13 cellular contexts compared by ENCODE assay signal in the genomic region with DNA sequence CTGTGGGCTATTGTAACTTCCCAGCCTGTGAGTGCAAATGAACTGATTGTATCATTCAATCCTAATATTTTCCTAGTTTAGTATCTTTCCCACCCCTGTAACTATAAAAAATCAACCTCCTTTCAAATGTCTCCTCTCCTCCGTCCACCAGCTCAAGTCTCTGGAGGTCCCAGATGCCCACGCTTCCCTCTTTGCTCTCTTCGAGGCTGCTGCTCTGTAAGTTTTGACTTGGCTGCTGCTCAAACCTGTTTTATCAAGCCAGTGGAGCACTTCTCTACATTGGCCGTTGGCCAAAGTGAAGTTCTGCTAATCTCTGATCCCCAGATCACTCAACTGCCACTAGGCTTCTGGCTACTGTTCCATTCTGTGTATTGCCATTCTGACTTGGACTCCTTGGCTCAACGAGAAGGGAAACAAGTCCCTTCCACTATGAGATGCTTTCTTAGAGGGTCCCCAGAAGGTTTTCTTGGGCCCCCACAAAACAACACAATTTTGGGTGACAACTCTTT.
DNase-seq lines count a peak whose midpoint lies in the region; ATAC-seq and TF ChIP-seq lines count a peak whose summit lies in the region.
"Had no signal": no experiment of that assay in that cellular context is flagged by ENCODE, and none has a peak within 500 bp of the region (broad histone marks: within the 10 kb centered on the region; RNA-seq: fewer than 3 reads in every experiment).

No MANE protein-coding gene starts in this region.

- H3K27ac ChIP-seq in cardiac muscle cell (peak overlapping the region; percentile 8), right atrium auricular region (no peak overlapping the region), brain microvascular endothelial cell (no peak overlapping the region), aorta (ENCODE audit: low read depth in 1 of 2, low read length in 2 of 2) (no peak overlapping the region)
- H3K27ac ChIP-seq: BLaER1 treated with 17β-estradiol and CSF1 and Interleukin-3, amounts not matched to agents 10 nM and 100 nM; pancreas; Peyer's patch had no signal

- H3K27me3 ChIP-seq in cardiac muscle cell (no peaks in the 10 kb centered on the region), right atrium auricular region (no peaks in the 10 kb centered on the region), brain microvascular endothelial cell (replicated peaks) (no peaks in the 10 kb centered on the region), aorta (ENCODE audit: control insufficient read depth in 1 of 2, insufficient read depth in 2 of 2, low read length in 1 of 2) (no peaks in the 10 kb centered on the region)
- H3K27me3 ChIP-seq: BLaER1 treated with 17β-estradiol and CSF1 and Interleukin-3, amounts not matched to agents 10 nM and 100 nM; pancreas; Peyer's patch had no signal

- H3K9me3 ChIP-seq in cardiac muscle cell (ENCODE audit: low read depth) (no peaks in the 10 kb centered on the region), right atrium auricular region (no peaks in the 10 kb centered on the region), aorta (ENCODE audit: control insufficient read depth, low read length) (no peaks in the 10 kb centered on the region)
- H3K9me3 ChIP-seq: BLaER1 treated with 17β-estradiol and CSF1 and Interleukin-3, amounts not matched to agents 10 nM and 100 nM; pancreas; Peyer's patch had no signal

- no peak overlapping the region for H3K4me3 ChIP-seq in cardiac muscle cell
- H3K4me3 ChIP-seq in right atrium auricular region: no peak overlapping the region
- H3K4me3 ChIP-seq in brain microvascular endothelial cell (ENCODE audit: low read depth, low read length): no peak overlapping the region
- no peak overlapping the region for H3K4me3 ChIP-seq in aorta (ENCODE audit: low read length in 2 of 2)
- H3K4me3 ChIP-seq: BLaER1 treated with 17β-estradiol and CSF1 and Interleukin-3, amounts not matched to agents 10 nM and 100 nM; pancreas; Peyer's patch had no signal

- no peak for TF ChIP-seq CTCF in cardiac muscle cell (IDR thresholded peaks at IDR 0.05; ENCODE audit: low read depth, low read length)
- TF ChIP-seq CTCF in right atrium auricular region (IDR thresholded peaks at IDR 0.05): no peak
- no peak for TF ChIP-seq CTCF in brain microvascular endothelial cell (IDR thresholded peaks at IDR 0.05; ENCODE audit: low read depth, low read length, missing control alignments)

- WGBS in aorta, 2 donors: 57 to 60% methylated on average over 5 of the region's 5 CpGs

- no peaks in the 10 kb centered on the region for H3K9me3 Mint-ChIP-seq in stimulated activated memory B cell treated with anti-CD40 and anti-IgM and Interleukin-4, amounts not matched to agents 10 μg/mL and 1 μg/mL and 100 μg/mL, for 72 hours
- H3K9me3 Mint-ChIP-seq: IgD-negative memory B cell had no signal

- no peak overlapping the region for H3K4me3 Mint-ChIP-seq in stimulated activated memory B cell treated with anti-CD40 and anti-IgM and Interleukin-4, amounts not matched to agents 10 μg/mL and 1 μg/mL and 100 μg/mL, for 72 hours
- H3K4me3 Mint-ChIP-seq: IgD-negative memory B cell had no signal

- intact Hi-C loops in aorta (cut with DNase I): loop anchor here in 1 of 2 donors (10.0 kb wide), 1 partner anchor 133 kb away; no protein-coding TSS in a partner anchor

- H3K4me1 Mint-ChIP-seq in stimulated activated memory B cell treated with anti-CD40 and anti-IgM and Interleukin-4, amounts not matched to agents 10 μg/mL and 1 μg/mL and 100 μg/mL, for 72 hours: peaks cover 6% of the 10 kb centered on the region

- H3K27ac Mint-ChIP-seq in stimulated activated memory B cell treated with anti-CD40 and anti-IgM and Interleukin-4, amounts not matched to agents 10 μg/mL and 1 μg/mL and 100 μg/mL, for 72 hours: no peak overlapping the region
- H3K27ac Mint-ChIP-seq: IgD-negative memory B cell had no signal

- H3K36me3 Mint-ChIP-seq in stimulated activated memory B cell treated with anti-CD40 and anti-IgM and Interleukin-4, amounts not matched to agents 10 μg/mL and 1 μg/mL and 100 μg/mL, for 72 hours: no peaks in the 10 kb centered on the region
- H3K36me3 Mint-ChIP-seq: IgD-negative memory B cell had no signal

- H3K36me3 ChIP-seq in cardiac muscle cell (no peaks in the 10 kb centered on the region), right atrium auricular region (no peaks in the 10 kb centered on the region), brain microvascular endothelial cell (replicated peaks) (no peaks in the 10 kb centered on the region), aorta (ENCODE audit: control insufficient read depth in 1 of 2, insufficient read depth in 2 of 2, low read length in 1 of 2) (no peaks in the 10 kb centered on the region)
- H3K36me3 ChIP-seq: BLaER1 treated with 17β-estradiol and CSF1 and Interleukin-3, amounts not matched to agents 10 nM and 100 nM; pancreas; Peyer's patch had no signal

- no peak for ATAC-seq in stimulated activated memory B cell treated with anti-CD40 and anti-IgM and Interleukin-4, amounts not matched to agents 10 μg/mL and 1 μg/mL and 100 μg/mL, for 72 hours
- ATAC-seq in GM21619 (IDR thresholded peaks at IDR 0.05; ENCODE audit: unreplicated experiment): no peak
- no peak for ATAC-seq in aorta (ENCODE audit: low FRiP score)
- ATAC-seq: pancreas had no signal

- DNase-seq in cardiac muscle cell (ENCODE audit: low read depth in 1 of 2, low spot score in 1 of 2): peak; percentile 31 to 64
- no peak for DNase-seq in right atrium auricular region (ENCODE audit: low spot score)
- peak; percentile 6 to 99 (median 93) for DNase-seq in HUDEP-2 (lab: John Stamatoyannopoulos, UW; ENCODE audit: unreplicated experiment in 76 of 76)
- peak; percentile 17 for DNase-seq in brain microvascular endothelial cell
- no peak for DNase-seq in NK-92 treated with Interleukin-12 subunit alpha and Interleukin-12 subunit beta, amount 100 ng/mL, for 24 hours (lab: John Stamatoyannopoulos, UW)
- no peak for DNase-seq in aorta
- DNase-seq: amniotic stem cell, pancreas had no signal

- in situ Hi-C loops in brain microvascular endothelial cell (cut with HindIII; ENCODE audit: low pct_ligation_motif_present, low sequenced_read_pairs): no loop called here

- H3K27me3 Mint-ChIP-seq in stimulated activated memory B cell treated with anti-CD40 and anti-IgM and Interleukin-4, amounts not matched to agents 10 μg/mL and 1 μg/mL and 100 μg/mL, for 72 hours: peaks cover 81% of the 10 kb centered on the region

- peaks cover 8% of the 10 kb centered on the region for H3K4me1 ChIP-seq in cardiac muscle cell (ENCODE audit: low read depth)
- peaks cover 0 to 7% of the 10 kb centered on the region in 2 donors for H3K4me1 ChIP-seq in right atrium auricular region
- no peaks in the 10 kb centered on the region for H3K4me1 ChIP-seq in aorta (ENCODE audit: control insufficient read depth in 1 of 2, insufficient read depth in 2 of 2, low read length in 2 of 2)
- H3K4me1 ChIP-seq: pancreas, Peyer's patch had no signal

Comparison
In these comparisons a context has a peak if more than half of its experiments do, and no peak if none do; other contexts are left out.
1. DNase-seq: peak in cardiac muscle cell (2 of 2), HUDEP-2 (76 of 76) and brain microvascular endothelial cell (single experiment); none in right atrium auricular region (single experiment), NK-92 treated with Interleukin-12 subunit alpha and Interleukin-12 subunit beta, amount 100 ng/mL, for 24 hours (single experiment) and aorta (0 of 2).